Comparison of ENCODE assay signal across 18 cellular contexts in genomic region chr2:239818086-239818485, GRCh38.
DNase-seq lines count a peak whose midpoint lies in the region; ATAC-seq and TF ChIP-seq lines count a peak whose summit lies in the region.
"Had no signal": no experiment of that assay in that cellular context is flagged by ENCODE, and none has a peak within 500 bp of the region (broad histone marks: within the 10 kb centered on the region; RNA-seq: fewer than 3 reads in every experiment).

No MANE protein-coding gene starts in this region.

- peaks cover 0 to 13% (median 0%) of the 10 kb centered on the region in 11 experiments; a peak in 1 of 22 replicates for H3K9me3 ChIP-seq in BLaER1 treated with 17β-estradiol and CSF1 and Interleukin-3, amounts not matched to agents 10 nM and 100 nM (replicated peaks in 1 of 11)
- H3K9me3 ChIP-seq in sigmoid colon = no peaks in the 10 kb centered on the region
- H3K9me3 ChIP-seq: Peyer's patch had no signal

- WGBS in sigmoid colon, 2 donors = 82 to 88% methylated on average over 5 of the region's 5 CpGs

- CTCF ChIA-PET in activated CD8-positive, alpha-beta memory T cell treated with anti-CD3 and anti-CD28 coated beads, Interleukin-2, amount 10 ng/mL, durations not matched to agents 7 days and 5 days (lab: Charles Lee) = no interaction called here

- TF ChIP-seq CTCF in neural crest cell (conservative IDR thresholded peaks at IDR 0.05) = no peak
- TF ChIP-seq CTCF in sigmoid colon (IDR thresholded peaks at IDR 0.05) = no peak

- no peak overlapping the region; a peak in 1 of 22 replicates for H3K9ac ChIP-seq in BLaER1 treated with 17β-estradiol and CSF1 and Interleukin-3, amounts not matched to agents 10 nM and 100 nM

- no peaks in the 10 kb centered on the region for H3K4me1 Mint-ChIP-seq in activated CD8-positive, alpha-beta memory T cell treated with anti-CD3 and anti-CD28 coated beads, Interleukin-2, amount 10 ng/mL, durations not matched to agents 7 days and 5 days
- peaks cover 28% of the 10 kb centered on the region for H3K4me1 Mint-ChIP-seq in neural crest cell
- H3K4me1 Mint-ChIP-seq: CD4-positive, alpha-beta memory T cell had no signal

- H3K9me3 Mint-ChIP-seq in activated CD8-positive, alpha-beta memory T cell treated with anti-CD3 and anti-CD28 coated beads, Interleukin-2, amount 10 ng/mL, durations not matched to agents 7 days and 5 days (ENCODE audit: low read depth) = no peaks in the 10 kb centered on the region
- H3K9me3 Mint-ChIP-seq in neural crest cell = no peaks in the 10 kb centered on the region
- H3K9me3 Mint-ChIP-seq: CD4-positive, alpha-beta memory T cell had no signal

- peaks cover 62 to 80% (median 71%) of the 10 kb centered on the region in 10 experiments for H3K4me1 ChIP-seq in BLaER1 treated with 17β-estradiol and CSF1 and Interleukin-3, amounts not matched to agents 10 nM and 100 nM
- H3K4me1 ChIP-seq in sigmoid colon = peaks cover 0 to 28% (median 27%) of the 10 kb centered on the region in 4 donors

- no peak overlapping the region for H3K4me3 ChIP-seq in BLaER1 treated with 17β-estradiol and CSF1 and Interleukin-3, amounts not matched to agents 10 nM and 100 nM
- no peak overlapping the region for H3K4me3 ChIP-seq in sigmoid colon
- H3K4me3 ChIP-seq: Peyer's patch had no signal

- TF ChIP-seq POLR2A in sigmoid colon (IDR thresholded peaks at IDR 0.05) = no peak

- peak overlapping the region in 9 of 11 experiments; percentile 80 to 91 (median 83); a peak in 17 of 22 replicates for H3K4me2 ChIP-seq in BLaER1 treated with 17β-estradiol and CSF1 and Interleukin-3, amounts not matched to agents 10 nM and 100 nM

- intact Hi-C loops in sigmoid colon (cut with DNase I) = loop anchor here (10.0 kb wide), 5 partner anchors 167 to 743 kb away; partner anchors contain the start of gene HDAC4

- H3K4me3 Mint-ChIP-seq in activated CD8-positive, alpha-beta memory T cell treated with anti-CD3 and anti-CD28 coated beads, Interleukin-2, amount 10 ng/mL, durations not matched to agents 7 days and 5 days = no peak overlapping the region
- H3K4me3 Mint-ChIP-seq in neural crest cell = no peak overlapping the region
- H3K4me3 Mint-ChIP-seq: CD4-positive, alpha-beta memory T cell had no signal

- no peaks in the 10 kb centered on the region for H3K27me3 ChIP-seq in BLaER1 treated with 17β-estradiol and CSF1 and Interleukin-3, amounts not matched to agents 10 nM and 100 nM
- H3K27me3 ChIP-seq in sigmoid colon = no peaks in the 10 kb centered on the region
- H3K27me3 ChIP-seq: Peyer's patch had no signal

- TF ChIP-seq EP300 in sigmoid colon (IDR thresholded peaks at IDR 0.05) = no peak

- no peaks in the 10 kb centered on the region for H3K36me3 ChIP-seq in BLaER1 treated with 17β-estradiol and CSF1 and Interleukin-3, amounts not matched to agents 10 nM and 100 nM
- no peaks in the 10 kb centered on the region for H3K36me3 ChIP-seq in sigmoid colon
- H3K36me3 ChIP-seq: Peyer's patch had no signal

- no peak for ATAC-seq in activated CD8-positive, alpha-beta memory T cell treated with anti-CD3 and anti-CD28 coated beads, Interleukin-2, amount 10 ng/mL, durations not matched to agents 7 days and 5 days
- ATAC-seq: Right ventricle myocardium inferior had no signal

- no peak overlapping the region for H3K27ac Mint-ChIP-seq in activated CD8-positive, alpha-beta memory T cell treated with anti-CD3 and anti-CD28 coated beads, Interleukin-2, amount 10 ng/mL, durations not matched to agents 7 days and 5 days
- H3K27ac Mint-ChIP-seq in neural crest cell (ENCODE audit: unreplicated experiment) = peak overlapping the region; percentile 91

- peak; percentile 7 for DNase-seq in activated CD8-positive, alpha-beta memory T cell treated with anti-CD3 and anti-CD28 coated beads, Interleukin-2, amount 10 ng/mL, durations not matched to agents 7 days and 5 days
- DNase-seq in neural crest cell (ENCODE audit: low read depth, low spot score) (no peak), sigmoid colon (peak; percentile 44), NCI-H2171 treated with DMSO at 0.1 percent for 48 hours (lab: John Stamatoyannopoulos, UW) (no peak)
- DNase-seq in stimulated activated CD4-positive, alpha-beta T cell treated with anti-CD3 and anti-CD28 coated beads, Interleukin-1b, Interleukin-23, amount 100 ng/mL, for 48 hours = no peak
- DNase-seq in stimulated activated CD4-positive, alpha-beta T cell treated with anti-CD3 and anti-CD28 coated beads, Interleukin-15, amount 100 ng/mL, for 24 hours = no peak
- DNase-seq: ACHN; AML-193; Calu3; CD4-positive, alpha-beta memory T cell; H7; NCI-H1048; NCI-H146; NCI-H2081; NCI-H524 treated with DMSO at 0.1 percent for 48 hours had no signal

- no peak overlapping the region for H3K27ac ChIP-seq in BLaER1 treated with 17β-estradiol and CSF1 and Interleukin-3, amounts not matched to agents 10 nM and 100 nM
- H3K27ac ChIP-seq in sigmoid colon = no peak overlapping the region
- H3K27ac ChIP-seq: Peyer's patch had no signal

- H3K36me3 Mint-ChIP-seq in activated CD8-positive, alpha-beta memory T cell treated with anti-CD3 and anti-CD28 coated beads, Interleukin-2, amount 10 ng/mL, durations not matched to agents 7 days and 5 days = no peaks in the 10 kb centered on the region
- no peaks in the 10 kb centered on the region for H3K36me3 Mint-ChIP-seq in neural crest cell (ENCODE audit: low read depth)
- H3K36me3 Mint-ChIP-seq: CD4-positive, alpha-beta memory T cell had no signal

- peaks cover 4% of the 10 kb centered on the region for H3K27me3 Mint-ChIP-seq in activated CD8-positive, alpha-beta memory T cell treated with anti-CD3 and anti-CD28 coated beads, Interleukin-2, amount 10 ng/mL, durations not matched to agents 7 days and 5 days
- H3K27me3 Mint-ChIP-seq in neural crest cell (ENCODE audit: low read depth) = no peaks in the 10 kb centered on the region

- no peaks in the 10 kb centered on the region; a peak in 1 of 22 replicates for H4K20me1 ChIP-seq in BLaER1 treated with 17β-estradiol and CSF1 and Interleukin-3, amounts not matched to agents 10 nM and 100 nM

Comparison
In these comparisons a context has a peak if more than half of its experiments do, and no peak if none do; other contexts are left out.
1. DNase-seq: peak in activated CD8-positive, alpha-beta memory T cell treated with anti-CD3 and anti-CD28 coated beads, Interleukin-2, amount 10 ng/mL, durations not matched to agents 7 days and 5 days (single experiment) and sigmoid colon (single experiment); none in neural crest cell (single experiment), NCI-H2171 treated with DMSO at 0.1 percent for 48 hours (single experiment), stimulated activated CD4-positive, alpha-beta T cell treated with anti-CD3 and anti-CD28 coated beads, Interleukin-1b, Interleukin-23, amount 100 ng/mL, for 48 hours (single experiment) and stimulated activated CD4-positive, alpha-beta T cell treated with anti-CD3 and anti-CD28 coated beads, Interleukin-15, amount 100 ng/mL, for 24 hours (single experiment).